18 cellular contexts compared by ENCODE assay signal in genomic region chr19:1421958-1422305, GRCh38. TPM values are rescaled to one million over a fixed set of nuclear protein-coding genes. Genes with fewer than 3 reads are reported as not detected.
"Had no signal": no experiment of that assay in that cellular context is flagged by ENCODE, and none has a peak within 500 bp of the region (broad histone marks: within the 10 kb centered on the region; RNA-seq: fewer than 3 reads in every experiment).

No MANE protein-coding gene starts in this region.

- DNase-seq: activated CD4-positive, alpha-beta memory T cell treated with anti-CD3 and anti-CD28 coated beads, Interleukin-2, amount 10 ng/mL, durations not matched to agents 7 days and 5 days; activated CD4-positive, alpha-beta T cell treated with anti-CD3 and anti-CD28 coated beads for 4 hours; activated CD8-positive, alpha-beta memory T cell treated with anti-CD3 and anti-CD28 coated beads, Interleukin-2, amount 10 ng/mL, durations not matched to agents 7 days and 5 days; activated naive CD4-positive, alpha-beta T cell treated with Interleukin-2 at 50 U/mL for 16 hours; activated naive CD8-positive, alpha-beta T cell treated with anti-CD3 and anti-CD28 coated beads, Interleukin-2, amount 10 ng/mL, durations not matched to agents 7 days and 5 days; body of pancreas; caudate nucleus; foreskin keratinocyte; glutamatergic neuron; hippocampal formation; occipital lobe; posterior cingulate gyrus; stimulated activated CD4-positive, alpha-beta T cell treated with anti-CD3 and anti-CD28 coated beads, Interleukin-4, amount 100 ng/mL, for 1 hour; testis had no signal

- H3K4me2 ChIP-seq: smooth muscle cell had no signal

- H3K27me3 ChIP-seq: body of pancreas, foreskin keratinocyte, testis, upper lobe of left lung had no signal

- H3K27ac ChIP-seq: body of pancreas, foreskin keratinocyte, upper lobe of left lung had no signal

- ATAC-seq: activated CD8-positive, alpha-beta memory T cell treated with anti-CD3 and anti-CD28 coated beads, Interleukin-2, amount 10 ng/mL, durations not matched to agents 7 days and 5 days; body of pancreas; foreskin keratinocyte had no signal

- H3K9me3 ChIP-seq: body of pancreas, testis, upper lobe of left lung had no signal

- H3K4me3 ChIP-seq: body of pancreas, lung, smooth muscle cell, testis, upper lobe of left lung had no signal

RNA-seq across cellular contexts. Expression of gene APC2, which starts 28.0 kb away (rescaled TPM):
- total RNA-seq: epithelial cell of proximal tubule had no signal
